In genomic region chr10:68194290-68194689, GRCh38 we compare ENCODE assay signal across 22 cellular contexts. TPM values are rescaled to one million over a fixed set of nuclear protein-coding genes. Genes with fewer than 3 reads are reported as not detected.
"Had no signal": no experiment of that assay in that cellular context is flagged by ENCODE, and none has a peak within 500 bp of the region (broad histone marks: within the 10 kb centered on the region; RNA-seq: fewer than 3 reads in every experiment).

No MANE protein-coding gene starts in this region.

- H3K4me1 Mint-ChIP-seq: activated naive CD4-positive, alpha-beta T cell treated with anti-CD3 and anti-CD28 coated beads, Interleukin-2, amount 50 U/mL, for 24 hours had no signal

- H3K27me3 ChIP-seq: breast epithelium, SJSA1 had no signal

- ATAC-seq: activated CD8-positive, alpha-beta T cell treated with anti-CD3 and anti-CD28 coated beads, Interleukin-2, amount 10 ng/mL, durations not matched to agents 7 days and 5 days; SK-N-SH treated with all-trans-retinoic acid at 6 μM for 48 hours had no signal

- H3K36me3 ChIP-seq: breast epithelium, SJSA1 had no signal

- H3K27ac ChIP-seq: breast epithelium, SJSA1 had no signal

- H3K27ac Mint-ChIP-seq: activated CD8-positive, alpha-beta T cell treated with anti-CD3 and anti-CD28 coated beads, Interleukin-2, amount 10 ng/mL, durations not matched to agents 7 days and 5 days; activated naive CD4-positive, alpha-beta T cell treated with anti-CD3 and anti-CD28 coated beads, Interleukin-2, amount 50 U/mL, for 24 hours; T-helper 1 cell treated with Interleukin-12 subunit alpha and Interleukin-12 subunit beta and Interleukin-4 antibody, amounts not matched to agents 30 μg/mL and 1 μg/mL, for 36 hours had no signal

- H3K4me3 Mint-ChIP-seq: activated CD8-positive, alpha-beta T cell treated with anti-CD3 and anti-CD28 coated beads, Interleukin-2, amount 10 ng/mL, durations not matched to agents 7 days and 5 days; activated naive CD4-positive, alpha-beta T cell treated with anti-CD3 and anti-CD28 coated beads, Interleukin-2, amount 50 U/mL, for 24 hours; T-helper 1 cell treated with Interleukin-12 subunit alpha and Interleukin-12 subunit beta and Interleukin-4 antibody, amounts not matched to agents 30 μg/mL and 1 μg/mL, for 36 hours had no signal

- H3K4me3 ChIP-seq: breast epithelium, SJSA1 had no signal

- DNase-seq: activated CD4-positive, alpha-beta T cell treated with anti-CD3 and anti-CD28 coated beads for 48 hours; activated CD4-positive, alpha-beta T cell treated with anti-CD3 and anti-CD28 coated beads, Interleukin-2, amount 50 U/mL, for 4 hours; activated CD4-positive, CD25-positive, alpha-beta regulatory T cell treated with anti-CD3 and anti-CD28 coated beads, Interleukin-2, amount 50 U/mL, for 72 hours; activated CD8-positive, alpha-beta memory T cell treated with anti-CD3 and anti-CD28 coated beads, Interleukin-2, amount 50 U/mL, for 48 hours; activated CD8-positive, alpha-beta T cell treated with anti-CD3 and anti-CD28 coated beads, Interleukin-2, amount 10 ng/mL, durations not matched to agents 7 days and 5 days; activated T-cell treated with anti-CD3 and anti-CD28 coated beads, Interleukin-2, amount 50 U/mL, for 1 hour; aorta; caudate nucleus; KG1; NCI-H1092; NCI-H1417; NCI-H1930; NCI-H2171; NCI-H2227 treated with DMSO at 0.1 percent for 48 hours; NCI-H526; SHP77 had no signal

- H3K4me1 ChIP-seq: breast epithelium, SJSA1 had no signal

- H3K9me3 ChIP-seq: breast epithelium had no signal

- H3K9me3 Mint-ChIP-seq: activated naive CD4-positive, alpha-beta T cell treated with anti-CD3 and anti-CD28 coated beads, Interleukin-2, amount 50 U/mL, for 24 hours; T-helper 1 cell treated with Interleukin-12 subunit alpha and Interleukin-12 subunit beta and Interleukin-4 antibody, amounts not matched to agents 30 μg/mL and 1 μg/mL, for 36 hours had no signal

RNA-seq across cellular contexts. Expression of gene ATOH7, which starts 37.6 kb away (rescaled TPM):
- total RNA-seq: activated CD8-positive, alpha-beta T cell treated with anti-CD3 and anti-CD28 coated beads, Interleukin-2, amount 10 ng/mL, durations not matched to agents 7 days and 5 days; M059J; SJSA1 had no signal
- polyA plus RNA-seq: aorta had no signal
